ENCODE assay signal across 11 cellular contexts in the genomic region with DNA sequence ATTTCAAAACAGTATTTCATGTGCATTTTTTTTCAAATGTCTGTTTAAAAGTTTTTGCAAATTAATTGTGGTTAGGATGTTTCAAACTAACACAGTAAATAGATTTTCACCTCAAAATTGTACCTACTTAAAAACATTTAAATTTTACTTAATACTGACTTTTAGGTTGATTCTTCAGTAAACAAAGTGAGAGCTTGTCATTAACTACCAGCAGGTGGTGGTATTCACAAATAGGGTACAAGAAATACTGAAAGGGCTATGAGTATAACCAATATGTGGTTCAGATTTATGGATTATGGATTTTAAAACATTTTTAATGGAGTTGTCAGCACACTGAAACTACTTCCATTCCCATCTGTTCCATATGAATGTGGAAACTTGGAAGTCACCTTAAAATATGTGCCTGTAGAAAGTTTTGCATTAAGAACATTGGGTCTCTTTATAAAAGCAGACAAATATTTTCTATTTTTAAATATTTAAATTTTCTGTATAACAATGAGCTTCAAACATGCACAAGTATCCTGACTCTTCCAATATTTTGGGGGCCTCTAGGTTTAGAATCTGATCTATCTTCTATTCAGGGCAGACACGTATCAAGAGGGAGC.
DNase-seq lines count a peak whose midpoint lies in the region; ATAC-seq, FAIRE-seq and TF ChIP-seq lines count a peak whose summit lies in the region.
"Had no signal": no experiment of that assay in that cellular context is flagged by ENCODE, and none has a peak within 500 bp of the region (broad histone marks: within the 10 kb centered on the region; RNA-seq: fewer than 3 reads in every experiment).

No MANE protein-coding gene starts in this region.

- H3K4me3 ChIP-seq in BE2C (ENCODE audit: low read depth, low read length) (no peak overlapping the region), Peyer's patch (no peak overlapping the region), hepatocyte (no peak overlapping the region)
- H3K4me3 ChIP-seq: thoracic aorta had no signal

- H3K4me2 ChIP-seq in hepatocyte, result no peak overlapping the region

- H3K79me2 ChIP-seq in hepatocyte, result no peaks in the 10 kb centered on the region
- H3K79me2 ChIP-seq: parathyroid adenoma had no signal

- H3K27me3 ChIP-seq in BE2C, result peaks cover 73% of the 10 kb centered on the region
- H3K27me3 ChIP-seq in Peyer's patch, result no peaks in the 10 kb centered on the region
- H3K27me3 ChIP-seq in hepatocyte, result no peaks in the 10 kb centered on the region

- no peaks in the 10 kb centered on the region for H3K9me2 ChIP-seq in hepatocyte (replicated peaks; ENCODE audit: insufficient read depth)

- peak; percentile 31 for FAIRE-seq in GM19239 (lab: Jason Lieb, UNC)

- H3K36me3 ChIP-seq in BE2C, result no peaks in the 10 kb centered on the region
- H3K36me3 ChIP-seq in Peyer's patch, result no peaks in the 10 kb centered on the region
- H3K36me3 ChIP-seq in hepatocyte (replicated peaks; ENCODE audit: insufficient read depth, low read depth), result no peaks in the 10 kb centered on the region
- H3K36me3 ChIP-seq: thoracic aorta had no signal

- H3K4me3 Mint-ChIP-seq in stimulated activated naive B cell treated with anti-CD40 and anti-IgM and Interleukin-4, amounts not matched to agents 10 μg/mL and 1 μg/mL and 100 μg/mL, for 72 hours, result no peak overlapping the region
- H3K4me3 Mint-ChIP-seq: activated B cell treated with CpG ODN at 0.5 μM for 24 hours had no signal

- H3K36me3 Mint-ChIP-seq in stimulated activated naive B cell treated with anti-CD40 and anti-IgM and Interleukin-4, amounts not matched to agents 10 μg/mL and 1 μg/mL and 100 μg/mL, for 72 hours, result peaks cover under 1 to 3% of the 10 kb centered on the region in 2 donors

- H3K27me3 Mint-ChIP-seq in stimulated activated naive B cell treated with anti-CD40 and anti-IgM and Interleukin-4, amounts not matched to agents 10 μg/mL and 1 μg/mL and 100 μg/mL, for 72 hours, result no peaks in the 10 kb centered on the region
- H3K27me3 Mint-ChIP-seq: activated B cell treated with CpG ODN at 0.5 μM for 24 hours had no signal

- ATAC-seq in stimulated activated naive B cell treated with anti-CD40 and anti-IgM and Interleukin-4, amounts not matched to agents 10 μg/mL and 1 μg/mL and 100 μg/mL, for 72 hours (replicated peaks), result no peak
- no peak for ATAC-seq in GM21526 (IDR thresholded peaks at IDR 0.05; ENCODE audit: low FRiP score, unreplicated experiment)

- peak; percentile 50 for TF ChIP-seq CTCF in BE2C (IDR thresholded peaks at IDR 0.05; ENCODE audit: low read depth, low read length)
- peak in 5 of 6 experiments; percentile 36 to 64 (median 49) for TF ChIP-seq CTCF in Peyer's patch (IDR thresholded peaks at IDR 0.05)
- peak; percentile 43 for TF ChIP-seq CTCF in hepatocyte (IDR thresholded peaks at IDR 0.05; ENCODE audit: poor library complexity)

- no peaks in the 10 kb centered on the region for H4K20me1 ChIP-seq in hepatocyte (ENCODE audit: insufficient read depth, poor library complexity, severe bottlenecking)

- no peak for TF ChIP-seq POLR2A in Peyer's patch (IDR thresholded peaks at IDR 0.05)

- H3K9me3 Mint-ChIP-seq in stimulated activated naive B cell treated with anti-CD40 and anti-IgM and Interleukin-4, amounts not matched to agents 10 μg/mL and 1 μg/mL and 100 μg/mL, for 72 hours, result no peaks in the 10 kb centered on the region
- H3K9me3 Mint-ChIP-seq: activated B cell treated with CpG ODN at 0.5 μM for 24 hours had no signal

- 74% methylated on average over 1 of the region's 1 CpG for WGBS in hepatocyte (ENCODE audit: low lambda C conversion rate, missing lambda C conversion rate)

- no peaks in the 10 kb centered on the region for H3K4me1 ChIP-seq in BE2C
- peaks cover 0 to 20% (median 0%) of the 10 kb centered on the region in 4 donors for H3K4me1 ChIP-seq in Peyer's patch
- H3K4me1 ChIP-seq in hepatocyte (ENCODE audit: insufficient read depth), result peaks cover 13% of the 10 kb centered on the region
- H3K4me1 ChIP-seq: parathyroid adenoma had no signal

- peaks cover 7 to 16% of the 10 kb centered on the region in 2 donors for H3K4me1 Mint-ChIP-seq in stimulated activated naive B cell treated with anti-CD40 and anti-IgM and Interleukin-4, amounts not matched to agents 10 μg/mL and 1 μg/mL and 100 μg/mL, for 72 hours
- H3K4me1 Mint-ChIP-seq: activated B cell treated with CpG ODN at 0.5 μM for 24 hours had no signal

- H3K27ac ChIP-seq in Peyer's patch, result no peak overlapping the region
- no peak overlapping the region for H3K27ac ChIP-seq in hepatocyte
- H3K27ac ChIP-seq: parathyroid adenoma, thoracic aorta had no signal

- H2AFZ ChIP-seq in hepatocyte, result no peak overlapping the region
- H2AFZ ChIP-seq: parathyroid adenoma had no signal

- H3K9me3 ChIP-seq in BE2C, result no peaks in the 10 kb centered on the region
- H3K9me3 ChIP-seq in Peyer's patch, result no peaks in the 10 kb centered on the region
- no peaks in the 10 kb centered on the region for H3K9me3 ChIP-seq in hepatocyte (ENCODE audit: low read depth)
- H3K9me3 ChIP-seq: thoracic aorta had no signal

- DNase-seq in BE2C (no peak), GM19239 (ENCODE audit: insufficient read length, low spot score) (no peak), Peyer's patch (no peak), hepatocyte (ENCODE audit: low spot score) (no peak), DMS79 treated with DMSO at 0.1 percent for 48 hours (lab: John Stamatoyannopoulos, UW) (no peak), putamen (ENCODE audit: low spot score) (no peak)
- DNase-seq in stimulated activated naive B cell treated with anti-CD40 and anti-IgM and Interleukin-4, amounts not matched to agents 10 μg/mL and 1 μg/mL and 100 μg/mL, for 72 hours, result no peak
- DNase-seq: activated B cell treated with CpG ODN at 0.5 μM for 24 hours had no signal

- no peak overlapping the region for H3K27ac Mint-ChIP-seq in stimulated activated naive B cell treated with anti-CD40 and anti-IgM and Interleukin-4, amounts not matched to agents 10 μg/mL and 1 μg/mL and 100 μg/mL, for 72 hours
- H3K27ac Mint-ChIP-seq: activated B cell treated with CpG ODN at 0.5 μM for 24 hours had no signal
